Comparison of ENCODE assay signal across 22 cellular contexts in the genomic region with DNA sequence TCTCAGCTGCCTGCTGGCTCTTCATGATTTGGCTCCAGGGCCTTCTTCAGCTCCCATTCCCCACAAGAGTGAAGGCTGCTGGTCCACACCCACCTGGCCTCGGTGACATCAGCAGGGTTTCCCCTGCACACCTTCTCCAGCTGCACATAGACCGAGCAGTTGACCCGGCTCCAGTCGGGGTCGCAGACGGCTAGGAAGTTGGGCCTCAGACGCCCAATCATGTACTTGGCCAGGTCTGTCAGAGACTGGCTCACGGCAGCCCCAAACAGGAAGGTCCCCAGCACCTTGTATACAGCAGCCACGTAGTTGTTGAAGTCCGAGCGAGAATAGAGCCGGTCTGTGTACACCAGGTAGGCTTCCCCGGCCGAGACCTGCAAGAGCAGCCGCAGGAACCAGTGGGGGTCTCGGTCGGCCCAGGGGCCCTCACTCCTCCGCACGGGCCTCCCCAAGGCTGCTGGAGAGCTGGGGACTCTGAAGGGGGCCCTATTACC.
"Had no signal": no experiment of that assay in that cellular context is flagged by ENCODE, and none has a peak within 500 bp of the region (broad histone marks: within the 10 kb centered on the region; RNA-seq: fewer than 3 reads in every experiment).

No MANE protein-coding gene starts in this region.

- H3K27ac Mint-ChIP-seq: activated naive CD4-positive, alpha-beta T cell treated with anti-CD3 and anti-CD28 coated beads for 36 hours; activated T-cell treated with anti-CD3 and anti-CD28 coated beads, Interleukin-2, amount 50 U/mL, for 24 hours; natural killer cell treated with Interleukin-12 subunit alpha and Interleukin-12 subunit beta and Interleukin-15 and Interleukin-18, amount 100 ng/mL, for 72 hours; stimulated activated naive CD8-positive, alpha-beta T cell treated with anti-CD3 and anti-CD28 coated beads, Interleukin-15, Interleukin-2, amounts not matched to agents 100 ng/mL and 50 ng/mL, for 24 hours had no signal

- H3K9me3 Mint-ChIP-seq: activated naive CD4-positive, alpha-beta T cell treated with anti-CD3 and anti-CD28 coated beads for 36 hours; activated T-cell treated with anti-CD3 and anti-CD28 coated beads, Interleukin-2, amount 50 U/mL, for 24 hours; activated T-helper 17 cell treated with anti-CD3 and anti-CD28 coated beads, Interleukin-2, amount 50 U/mL, for 72 hours; natural killer cell treated with Interleukin-12 subunit alpha and Interleukin-12 subunit beta and Interleukin-15 and Interleukin-18, amount 100 ng/mL, for 72 hours; stimulated activated naive CD8-positive, alpha-beta T cell treated with anti-CD3 and anti-CD28 coated beads, Interleukin-15, Interleukin-2, amounts not matched to agents 100 ng/mL and 50 ng/mL, for 24 hours had no signal

- H3K9me3 ChIP-seq: heart left ventricle, left lung, neutrophil, ovary, psoas muscle, right atrium auricular region, tibial nerve, uterus had no signal

- H3K27ac ChIP-seq: epithelial cell of prostate, heart left ventricle, left lung, neutrophil, ovary, psoas muscle, right atrium auricular region, tibial nerve, uterus had no signal

- H3K36me3 ChIP-seq: heart left ventricle, left lung, neutrophil, ovary, right atrium auricular region, tibial nerve, uterus had no signal

- H3K27me3 ChIP-seq: ovary, uterus had no signal

- H3K36me3 Mint-ChIP-seq: natural killer cell treated with Interleukin-12 subunit alpha and Interleukin-12 subunit beta and Interleukin-15 and Interleukin-18, amount 100 ng/mL, for 72 hours had no signal

- ATAC-seq: activated T-helper 17 cell treated with anti-CD3 and anti-CD28 coated beads, Interleukin-2, amount 50 U/mL, for 72 hours; left lung; psoas muscle had no signal

- DNase-seq: activated CD8-positive, alpha-beta memory T cell treated with anti-CD3 and anti-CD28 coated beads for 24 hours; activated CD8-positive, alpha-beta memory T cell treated with anti-CD3 and anti-CD28 coated beads, Interleukin-2, amount 50 U/mL, for 4 hours; activated naive CD4-positive, alpha-beta T cell treated with anti-CD3 and anti-CD28 coated beads for 36 hours; activated T-cell treated with anti-CD3 and anti-CD28 coated beads, Interleukin-2, amount 50 U/mL, for 24 hours; amygdala; cerebellar nuclear complex; cortex of kidney; left lung; ovary; stimulated activated CD4-positive, alpha-beta T cell treated with anti-CD3 and anti-CD28 coated beads, Interleukin-12 subunit alpha, Interleukin-12 subunit beta, amount 100 ng/mL, for 4 hours; stimulated activated CD4-positive, alpha-beta T cell treated with anti-CD3 and anti-CD28 coated beads, Interleukin-4, amount 100 ng/mL, for 4 hours; T-helper 9 cell; uterus had no signal

- H3K4me1 Mint-ChIP-seq: activated T-helper 17 cell treated with anti-CD3 and anti-CD28 coated beads, Interleukin-2, amount 50 U/mL, for 72 hours had no signal

- H3K4me3 Mint-ChIP-seq: activated naive CD4-positive, alpha-beta T cell treated with anti-CD3 and anti-CD28 coated beads for 36 hours; activated T-cell treated with anti-CD3 and anti-CD28 coated beads, Interleukin-2, amount 50 U/mL, for 24 hours; activated T-helper 17 cell treated with anti-CD3 and anti-CD28 coated beads, Interleukin-2, amount 50 U/mL, for 72 hours; natural killer cell treated with Interleukin-12 subunit alpha and Interleukin-12 subunit beta and Interleukin-15 and Interleukin-18, amount 100 ng/mL, for 72 hours; stimulated activated naive CD8-positive, alpha-beta T cell treated with anti-CD3 and anti-CD28 coated beads, Interleukin-15, Interleukin-2, amounts not matched to agents 100 ng/mL and 50 ng/mL, for 24 hours had no signal

- H3K4me1 ChIP-seq: psoas muscle had no signal

- H3K4me3 ChIP-seq: heart left ventricle, left lung, ovary, psoas muscle, right atrium auricular region, tibial nerve, uterus had no signal
